8 cellular contexts compared by ENCODE assay signal in genomic region chr22:42518637-42519543, GRCh38. TPM values are rescaled to one million over a fixed set of nuclear protein-coding genes. Genes with fewer than 3 reads are reported as not detected.
DNase-seq lines count a peak whose midpoint lies in the region; FAIRE-seq and TF ChIP-seq lines count a peak whose summit lies in the region.
"Not testable (repeated sequence)": the region's sequence is repeated elsewhere in the genome, so short reads cannot be mapped to it uniquely, and the experiment has no call there.

No MANE protein-coding gene starts in this region.

- peak overlapping the region; percentile 89 for H3K4me3 ChIP-seq in HAP-1
- peak overlapping the region; percentile 83 for H3K4me3 ChIP-seq in MM.1S (ENCODE audit: low read length)
- peak overlapping the region; percentile 65 for H3K4me3 ChIP-seq in ectodermal cell (ENCODE audit: insufficient read depth, low read depth, low read length)
- peak overlapping the region; percentile 83 for H3K4me3 ChIP-seq in osteoblast (ENCODE audit: insufficient read depth, low read length)

- H2AFZ ChIP-seq in MM.1S (ENCODE audit: low read length) (peak overlapping the region; percentile 88), osteoblast (ENCODE audit: low read length) (peak overlapping the region; percentile 68)

- H3K4me2 ChIP-seq in MM.1S (ENCODE audit: low read depth, low read length) = peak overlapping the region; percentile 76
- peak overlapping the region; percentile 92 for H3K4me2 ChIP-seq in osteoblast (ENCODE audit: insufficient read depth, low read length)

- not testable (repeated sequence) for H3F3A ChIP-seq in MM.1S (ENCODE audit: insufficient read depth, low read length)

- H4K20me1 ChIP-seq in MM.1S (ENCODE audit: insufficient read depth, low read length); osteoblast (ENCODE audit: insufficient read depth, low read length): not testable (repeated sequence)

- not testable (repeated sequence) for H3K9me2 ChIP-seq in MM.1S (replicated peaks; ENCODE audit: insufficient read depth, low read length)

- in situ Hi-C loops in HAP-1 (cut with MboI; ENCODE audit: low sequenced_read_pairs) = not testable (repeated sequence)

- peaks cover 28% of the 10 kb centered on the region for H3K79me2 ChIP-seq in MM.1S (ENCODE audit: low read length)
- peaks cover 25% of the 10 kb centered on the region for H3K79me2 ChIP-seq in osteoblast (ENCODE audit: insufficient read depth, low read length)

- not testable (repeated sequence) for DNase-seq in GM12891 (ENCODE audit: insufficient read length, low spot score); HAP-1 (ENCODE audit: low spot score in 2 of 2); MM.1S; activated T-cell treated with anti-CD3 and anti-CD28 coated beads, Interleukin-2, amount 50 U/mL, for 24 hours; osteoblast (ENCODE audit: insufficient read length, low spot score, missing footprints); type B pancreatic cell (ENCODE audit: extremely low spot score, unreplicated experiment)
- DNase-seq in immature natural killer cell = peak in 1 of 3 donors; percentile 10

- H3K36me3 ChIP-seq in HAP-1 (replicated peaks) = peaks cover 13% of the 10 kb centered on the region
- not testable (repeated sequence) for H3K36me3 ChIP-seq in MM.1S (replicated peaks; ENCODE audit: insufficient read depth, low read length); ectodermal cell (ENCODE audit: control insufficient read depth, insufficient read depth, low read length); osteoblast (ENCODE audit: insufficient read depth, low read length)

- H3K4me1 Mint-ChIP-seq in activated T-cell treated with anti-CD3 and anti-CD28 coated beads, Interleukin-2, amount 50 U/mL, for 24 hours (ENCODE audit: low read depth) = peaks cover 18% of the 10 kb centered on the region
- H3K4me1 Mint-ChIP-seq in immature natural killer cell (peaks cover 14 to 16% of the 10 kb centered on the region in 2 donors), type B pancreatic cell (ENCODE audit: unreplicated experiment) (peaks cover 18% of the 10 kb centered on the region)

- peak overlapping the region; percentile 96 for H3K27ac Mint-ChIP-seq in activated T-cell treated with anti-CD3 and anti-CD28 coated beads, Interleukin-2, amount 50 U/mL, for 24 hours
- H3K27ac Mint-ChIP-seq in immature natural killer cell = peak overlapping the region; percentile 82 to 93 (median 92)
- H3K27ac Mint-ChIP-seq in type B pancreatic cell = peak overlapping the region; percentile 99

- peak overlapping the region; percentile 81 for H3K9ac ChIP-seq in MM.1S (ENCODE audit: low read length)

- peak; percentile 99 for FAIRE-seq in GM12891 (lab: Jason Lieb, UNC)

- not testable (repeated sequence) for H3K27ac ChIP-seq in MM.1S (ENCODE audit: low read length); ectodermal cell (ENCODE audit: insufficient read depth, low read depth, low read length, poor library complexity, severe bottlenecking)
- H3K27ac ChIP-seq in osteoblast (ENCODE audit: low read depth, low read length) = peak overlapping the region; percentile 61

- not testable (repeated sequence) for H3K9me3 ChIP-seq in HAP-1; MM.1S (replicated peaks; ENCODE audit: insufficient read depth, low read length); ectodermal cell (ENCODE audit: control insufficient read depth, low read length); osteoblast (ENCODE audit: low read depth, low read length)

- TF ChIP-seq CTCF in MM.1S (IDR thresholded peaks at IDR 0.05; ENCODE audit: low read length); osteoblast (IDR thresholded peaks at IDR 0.05; ENCODE audit: extremely low read depth, low read depth, low read length); type B pancreatic cell (conservative IDR thresholded peaks at IDR 0.05): not testable (repeated sequence)

- not testable (repeated sequence) for TF ChIP-seq POLR2A in GM12891 (IDR thresholded peaks at IDR 0.05; ENCODE audit: low read depth, low read length)

- H3K4me1 ChIP-seq in HAP-1; MM.1S (ENCODE audit: low read length); ectodermal cell (ENCODE audit: control insufficient read depth, insufficient read depth, low read length); osteoblast (ENCODE audit: insufficient read depth, low read length): not testable (repeated sequence)

- not testable (repeated sequence) for H3K9me3 Mint-ChIP-seq in activated T-cell treated with anti-CD3 and anti-CD28 coated beads, Interleukin-2, amount 50 U/mL, for 24 hours; immature natural killer cell; type B pancreatic cell

- not testable (repeated sequence) for H3K27me3 Mint-ChIP-seq in activated T-cell treated with anti-CD3 and anti-CD28 coated beads, Interleukin-2, amount 50 U/mL, for 24 hours; immature natural killer cell (ENCODE audit: low read depth in 3 of 3); type B pancreatic cell

- peaks cover 39% of the 10 kb centered on the region for H3K36me3 Mint-ChIP-seq in activated T-cell treated with anti-CD3 and anti-CD28 coated beads, Interleukin-2, amount 50 U/mL, for 24 hours (ENCODE audit: low read depth)
- not testable (repeated sequence) for H3K36me3 Mint-ChIP-seq in immature natural killer cell, type B pancreatic cell

- peak overlapping the region; percentile 93 for H3K4me3 Mint-ChIP-seq in activated T-cell treated with anti-CD3 and anti-CD28 coated beads, Interleukin-2, amount 50 U/mL, for 24 hours
- H3K4me3 Mint-ChIP-seq in immature natural killer cell (peak overlapping the region; percentile 90 to 96 (median 94)), type B pancreatic cell (peak overlapping the region; percentile 100)

- H3K27me3 ChIP-seq in HAP-1 (ENCODE audit: low read depth); ectodermal cell (ENCODE audit: control insufficient read depth, insufficient read depth, low read length, poor library complexity, severe bottlenecking); osteoblast (ENCODE audit: insufficient read depth, low read length): not testable (repeated sequence)
- H3K27me3 ChIP-seq in MM.1S (replicated peaks; ENCODE audit: insufficient read depth, low read length) = peaks cover 22% of the 10 kb centered on the region

- 14 to 21% methylated on average over 13 to 17 of the region's 30 CpGs for WGBS in ectodermal cell, 2 experiments

RNA-seq across cellular contexts. Expression of gene RRP7A, which starts 0.7 kb away (rescaled TPM):
- 26.5 TPM for polyA plus RNA-seq in GM12891 (2012; ENCODE audit: low read depth, missing spikeins)
- polyA plus RNA-seq in ectodermal cell (2013, experiment 1 of 4) = 30.7 TPM
- 32.9 TPM for polyA plus RNA-seq in ectodermal cell (2013, experiment 2 of 4)
- 16.1 TPM for polyA plus RNA-seq in ectodermal cell (2013, experiment 3 of 4)
- 20.5 TPM for polyA plus RNA-seq in ectodermal cell (2013, experiment 4 of 4)
- polyA plus RNA-seq in immature natural killer cell = 10 to 100 TPM; 54.3 to 78.2 (median 62.3) TPM
- total RNA-seq in osteoblast (21.5 and 29.0 TPM in 2 replicates), type B pancreatic cell (ENCODE audit: low replicate concordance) (76.0 and 102 TPM in 2 replicates)

RNA-seq across cellular contexts. Expression of gene SERHL2, which starts 34.9 kb away (rescaled TPM):
- 1.2 TPM for polyA plus RNA-seq in GM12891 (2012; ENCODE audit: low read depth, missing spikeins)
- polyA plus RNA-seq in ectodermal cell (2013, experiment 1 of 4) = 1.0 TPM
- polyA plus RNA-seq in ectodermal cell (2013, experiment 2 of 4) = 1.2 TPM
- polyA plus RNA-seq in ectodermal cell (2013, experiment 3 of 4) = 1.3 TPM
- 0.53 TPM for polyA plus RNA-seq in ectodermal cell (2013, experiment 4 of 4)
- polyA plus RNA-seq in immature natural killer cell = 1 to 10 TPM in 1 of 3 donors, not detected in 2; 1.9 TPM
- total RNA-seq in osteoblast (2.9 TPM in 2 replicates), type B pancreatic cell (ENCODE audit: low replicate concordance) (2.8 and 3.9 TPM in 2 replicates)
